ENCODE assay signal across 24 cellular contexts in genomic region chr1:62601412-62601971, GRCh38. TPM values are rescaled to one million over a fixed set of nuclear protein-coding genes. Genes with fewer than 3 reads are reported as not detected.
"Had no signal": no experiment of that assay in that cellular context is flagged by ENCODE, and none has a peak within 500 bp of the region (broad histone marks: within the 10 kb centered on the region; RNA-seq: fewer than 3 reads in every experiment).

No MANE protein-coding gene starts in this region.

- H3K36me3 ChIP-seq: cardiac muscle cell, gastrocnemius medialis, pancreas, stomach had no signal

- ATAC-seq: gastrocnemius medialis, left ventricle myocardium superior, mucosa of descending colon, pancreas, sciatic nerve had no signal

- H3K27me3 Mint-ChIP-seq: activated naive CD4-positive, alpha-beta T cell treated with anti-CD3 and anti-CD28 coated beads, Interleukin-2, amount 10 ng/mL, durations not matched to agents 7 days and 5 days; naive B cell; type B pancreatic cell had no signal

- H3K9me3 ChIP-seq: gastrocnemius medialis, mucosa of descending colon, pancreas, stomach had no signal

- H3K4me3 ChIP-seq: cardiac muscle cell, gastrocnemius medialis, mucosa of descending colon, pancreas, smooth muscle cell, stomach had no signal

- H3K4me1 ChIP-seq: gastrocnemius medialis had no signal

- H3K36me3 Mint-ChIP-seq: activated naive CD4-positive, alpha-beta T cell treated with anti-CD3 and anti-CD28 coated beads, Interleukin-2, amount 10 ng/mL, durations not matched to agents 7 days and 5 days; naive B cell had no signal

- H3K27ac ChIP-seq: cardiac muscle cell, gastrocnemius medialis, pancreas, stomach had no signal

- H3K4me3 Mint-ChIP-seq: activated naive CD4-positive, alpha-beta T cell treated with anti-CD3 and anti-CD28 coated beads, Interleukin-2, amount 10 ng/mL, durations not matched to agents 7 days and 5 days; endodermal cell; naive B cell; neural crest cell; T-helper 1 cell treated with Interleukin-12 subunit alpha and Interleukin-12 subunit beta and Interleukin-4 antibody, amounts not matched to agents 30 μg/mL and 1 μg/mL, for 36 hours; type B pancreatic cell had no signal

- H3K4me1 Mint-ChIP-seq: activated naive CD4-positive, alpha-beta T cell treated with anti-CD3 and anti-CD28 coated beads, Interleukin-2, amount 10 ng/mL, durations not matched to agents 7 days and 5 days; endodermal cell; naive B cell; neural crest cell had no signal

- H3K27ac Mint-ChIP-seq: activated naive CD4-positive, alpha-beta T cell treated with anti-CD3 and anti-CD28 coated beads, Interleukin-2, amount 10 ng/mL, durations not matched to agents 7 days and 5 days; endodermal cell; naive B cell; T-helper 1 cell treated with Interleukin-12 subunit alpha and Interleukin-12 subunit beta and Interleukin-4 antibody, amounts not matched to agents 30 μg/mL and 1 μg/mL, for 36 hours; type B pancreatic cell had no signal

- DNase-seq: activated CD4-positive, alpha-beta T cell treated with anti-CD3 and anti-CD28 coated beads for 1 hour; activated CD8-positive, alpha-beta memory T cell treated with anti-CD3 and anti-CD28 coated beads for 24 hours; activated CD8-positive, alpha-beta memory T cell treated with anti-CD3 and anti-CD28 coated beads, Interleukin-2, amount 50 U/mL, for 48 hours; activated effector memory CD4-positive, alpha-beta T cell treated with Interleukin-2 at 50 U/mL for 16 hours; activated naive CD4-positive, alpha-beta T cell treated with anti-CD3 and anti-CD28 coated beads, Interleukin-2, amount 10 ng/mL, durations not matched to agents 7 days and 5 days; activated T-cell treated with anti-CD3 and anti-CD28 coated beads, Interleukin-2, amount 50 U/mL, for 48 hours; endodermal cell; gastrocnemius medialis; head of caudate nucleus; left ventricle myocardium superior; mesenchymal stem cell; mucosa of descending colon; naive B cell; pancreas; stimulated activated CD4-positive, alpha-beta T cell treated with anti-CD3 and anti-CD28 coated beads, Interleukin-4, amount 100 ng/mL, for 1 hour; stomach had no signal

- H3K9me3 Mint-ChIP-seq: activated naive CD4-positive, alpha-beta T cell treated with anti-CD3 and anti-CD28 coated beads, Interleukin-2, amount 10 ng/mL, durations not matched to agents 7 days and 5 days; endodermal cell; naive B cell; neural crest cell; T-helper 1 cell treated with Interleukin-12 subunit alpha and Interleukin-12 subunit beta and Interleukin-4 antibody, amounts not matched to agents 30 μg/mL and 1 μg/mL, for 36 hours; type B pancreatic cell had no signal

RNA-seq across cellular contexts. Expression of gene ANGPTL3, which starts 4.2 kb away (rescaled TPM):
- total RNA-seq: cardiac muscle cell, endodermal cell, epithelial cell of proximal tubule, left ventricle myocardium superior, mucosa of descending colon, neural crest cell, sciatic nerve, smooth muscle cell, temporal lobe had no signal
- polyA plus RNA-seq: smooth muscle cell had no signal
